ENCODE assay signal across 21 cellular contexts in genomic region chr3:193262707-193263106, GRCh38. TPM values are rescaled to one million over a fixed set of nuclear protein-coding genes. Genes with fewer than 3 reads are reported as not detected.
DNase-seq lines count a peak whose midpoint lies in the region; ATAC-seq, FAIRE-seq and TF ChIP-seq lines count a peak whose summit lies in the region.
"Had no signal": no experiment of that assay in that cellular context is flagged by ENCODE, and none has a peak within 500 bp of the region (broad histone marks: within the 10 kb centered on the region; RNA-seq: fewer than 3 reads in every experiment).

No MANE protein-coding gene starts in this region.

- peak; percentile 27 for TF ChIP-seq CTCF in left ventricle myocardium inferior (IDR thresholded peaks at IDR 0.05; ENCODE audit: borderline replicate concordance)
- TF ChIP-seq CTCF in heart right ventricle (IDR thresholded peaks at IDR 0.05), result peak in 2 of 9 donors; percentile 19 to 20
- TF ChIP-seq CTCF in OCI-LY7 (conservative IDR thresholded peaks at IDR 0.05; ENCODE audit: low read length), result 0 out of 2 replicates have a peak, but pooled peaks have one; percentile 14
- TF ChIP-seq CTCF in VCaP (conservative IDR thresholded peaks at IDR 0.05), result peak; percentile 74

- H3K4me1 ChIP-seq in left ventricle myocardium inferior (no peaks in the 10 kb centered on the region), heart right ventricle (no peaks in the 10 kb centered on the region), OCI-LY7 (ENCODE audit: insufficient read depth, low read length, poor library complexity, severe bottlenecking) (no peaks in the 10 kb centered on the region)

- H3K9me2 ChIP-seq in OCI-LY7 (ENCODE audit: insufficient read depth, low read length), result no peaks in the 10 kb centered on the region

- H3K36me3 ChIP-seq in left ventricle myocardium inferior (no peaks in the 10 kb centered on the region), heart right ventricle (no peaks in the 10 kb centered on the region), OCI-LY7 (ENCODE audit: insufficient read depth, low read length) (no peaks in the 10 kb centered on the region)

- no peaks in the 10 kb centered on the region for H3K79me2 ChIP-seq in OCI-LY7 (ENCODE audit: insufficient read depth, low read depth, low read length)

- ATAC-seq in heart right ventricle (no peak), GM21737 (IDR thresholded peaks at IDR 0.05; ENCODE audit: unreplicated experiment) (no peak), HG03442 (IDR thresholded peaks at IDR 0.05; ENCODE audit: unreplicated experiment) (no peak)

- WGBS in heart right ventricle, 2 donors, result 92 to 93% methylated on average over 5 of the region's 5 CpGs

- no peak overlapping the region for H3K4me2 ChIP-seq in OCI-LY7 (ENCODE audit: low read length)

- H3K27ac ChIP-seq in left ventricle myocardium inferior (replicated peaks) (no peak overlapping the region), heart right ventricle (no peak overlapping the region), OCI-LY7 (ENCODE audit: low read depth, low read length, poor library complexity, severe bottlenecking) (no peak overlapping the region), VCaP (no peak overlapping the region)

- POLR2A ChIA-PET in OCI-LY7 (lab: Charles Lee), result interaction anchor here (0.7 kb wide), 1 partner anchor 45 kb away, joined by 4 read pairs; no protein-coding TSS in a partner anchor

- DNase-seq in left ventricle myocardium inferior, result no peak
- DNase-seq in heart right ventricle, result no peak
- DNase-seq in OCI-LY7 (ENCODE audit: low spot score), result no peak
- DNase-seq in NCI-H2107 (lab: John Stamatoyannopoulos, UW), result no peak
- DNase-seq in GM12891 (ENCODE audit: insufficient read length, low spot score), result no peak
- DNase-seq: AML-193; C1 segment of cervical spinal cord; Calu3; CD8-positive, alpha-beta memory T cell; DMS153; KG1; NCI-H1092 treated with DMSO at 0.1 percent for 48 hours; NCI-H2029 treated with DMSO at 0.1 percent for 48 hours; Right ventricle myocardium superior; SW 1271 had no signal

- no peaks in the 10 kb centered on the region for H3K27me3 ChIP-seq in left ventricle myocardium inferior (ENCODE audit: low read depth)
- no peaks in the 10 kb centered on the region for H3K27me3 ChIP-seq in heart right ventricle

- no peaks in the 10 kb centered on the region for H4K20me1 ChIP-seq in OCI-LY7 (ENCODE audit: insufficient read depth, low read length)

- FAIRE-seq in GM12891 (lab: Jason Lieb, UNC), result no peak
- FAIRE-seq: G401.6 had no signal

- H3K9me3 ChIP-seq in left ventricle myocardium inferior (replicated peaks) (no peaks in the 10 kb centered on the region), heart right ventricle (no peaks in the 10 kb centered on the region), OCI-LY7 (ENCODE audit: low read length) (no peaks in the 10 kb centered on the region)

- no TSS peak for BruUV-seq in OCI-LY7 (replicated peaks; lab: Mats Ljungman, UMichigan)

- no peak overlapping the region for H3K4me3 ChIP-seq in left ventricle myocardium inferior
- H3K4me3 ChIP-seq in heart right ventricle, result no peak overlapping the region
- H3K4me3 ChIP-seq in OCI-LY7 (ENCODE audit: low read depth, low read length, poor library complexity, severe bottlenecking), result no peak overlapping the region

- intact Hi-C loops in left ventricle myocardium inferior (cut with micrococcal nuclease), result no loop called here
- intact Hi-C loops in heart right ventricle (cut with DNase I), result no loop called here
- intact Hi-C loops in OCI-LY7 (cut with micrococcal nuclease; ENCODE audit: unreplicated experiment), result no loop called here

- CTCF ChIA-PET in OCI-LY7 (lab: Charles Lee; ENCODE audit: unreplicated experiment), result no interaction called here

- no peak overlapping the region for H2AFZ ChIP-seq in OCI-LY7 (ENCODE audit: low read length)

- TF ChIP-seq POLR2A in GM12891 (IDR thresholded peaks at IDR 0.05; ENCODE audit: low read depth, low read length), result no peak

TF ChIP-seq in GM12891, 5 proteins besides CTCF, POLR2A, EP300 and RAD21:
- no peak for TF ChIP-seq POLR2AphosphoS5 (IDR thresholded peaks at IDR 0.05; ENCODE audit: low read depth, low read length)
- TF ChIP-seq SPI1 (IDR thresholded peaks at IDR 0.05; ENCODE audit: low read depth, low read length), result no peak
- TF ChIP-seq POU2F2 (IDR thresholded peaks at IDR 0.05; ENCODE audit: low read depth, low read length), result no peak
- no peak for TF ChIP-seq PAX5 (IDR thresholded peaks at IDR 0.05; ENCODE audit: insufficient read depth, low read length, severe bottlenecking)
- TF ChIP-seq TAF1 (IDR thresholded peaks at IDR 0.05; ENCODE audit: low read depth, low read length), result no peak

RNA-seq across cellular contexts. Expression of gene PLAAT1, which starts 21.7 kb away (rescaled TPM):
- total RNA-seq in left ventricle myocardium inferior, result 8.1 TPM
- total RNA-seq in heart right ventricle, result 10 to 100 TPM in 2 of 10 donors, 1 to 10 TPM in 8; 4.5 to 11.3 (median 7.7) TPM
- polyA plus RNA-seq in heart right ventricle, result 1 to 10 TPM; 1.0 to 7.0 TPM
- not detected in 2 replicates for total RNA-seq in OCI-LY7 (2014; rRNA removed; shearing (Covaris generic))
- not detected in 2 replicates for total RNA-seq in OCI-LY7 (2022)
- not detected for polyA plus RNA-seq in GM12891 (2012; ENCODE audit: low read depth, missing spikeins)
- total RNA-seq: CD8-positive, alpha-beta memory T cell; RPMI7951 had no signal
- polyA plus RNA-seq: AG04450; CD8-positive, alpha-beta memory T cell had no signal
